Comparison of ENCODE assay signal across 1 cellular context in the genomic region with DNA sequence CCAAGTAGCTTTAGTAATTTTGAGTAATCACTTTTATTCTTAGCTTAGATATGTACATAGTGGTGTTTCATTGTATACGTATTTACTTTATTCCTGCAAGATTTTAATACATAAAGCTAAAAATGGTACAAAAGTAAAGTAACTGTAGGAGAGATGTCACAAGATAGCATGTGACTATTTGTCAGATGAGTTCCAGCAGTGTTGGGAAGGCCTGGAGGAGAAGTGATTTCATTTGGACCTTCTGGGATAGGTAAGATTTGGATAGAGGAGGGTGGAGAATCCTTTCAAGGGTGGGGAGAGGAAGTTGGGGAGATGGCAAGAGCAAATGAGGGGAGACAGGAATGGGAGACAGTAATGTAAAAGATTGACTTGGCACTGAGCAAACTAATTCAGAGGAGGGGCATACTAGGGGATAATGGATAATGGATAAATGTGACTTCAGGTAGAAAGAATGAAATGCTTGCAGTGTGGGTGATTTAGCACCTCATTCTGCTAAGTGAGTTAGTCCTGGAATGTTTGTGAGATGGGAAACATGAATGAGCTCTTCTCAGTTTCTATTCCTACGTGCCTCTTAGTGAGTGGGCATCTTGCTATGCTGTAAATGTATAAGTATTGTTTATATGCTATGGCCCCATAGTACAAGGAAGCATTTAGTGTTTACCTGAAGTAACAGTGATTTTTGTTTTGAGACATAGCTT.
TF ChIP-seq lines count a peak whose summit lies in the region.

No MANE protein-coding gene starts in this region.

TF ChIP-seq in K562, 482 proteins besides CTCF, POLR2A, EP300 and RAD21:
- TF ChIP-seq SUPT5H (IDR thresholded peaks at IDR 0.05) (peak; percentile 53), EWSR1 (IDR thresholded peaks at IDR 0.05; ENCODE audit: borderline replicate concordance, low read depth, partially characterized antibody) (no peak), POLR2B (IDR thresholded peaks at IDR 0.05; ENCODE audit: low read depth, partially characterized antibody) (peak; percentile 36)
TF ChIP-seq in K562: peak in this region for 2.
